14 cellular contexts compared by ENCODE assay signal in genomic region chr2:237661799-237662328, GRCh38. TPM values are rescaled to one million over a fixed set of nuclear protein-coding genes. Genes with fewer than 3 reads are reported as not detected.
DNase-seq lines count a peak whose midpoint lies in the region; ATAC-seq, FAIRE-seq and TF ChIP-seq lines count a peak whose summit lies in the region.
"Had no signal": no experiment of that assay in that cellular context is flagged by ENCODE, and none has a peak within 500 bp of the region (broad histone marks: within the 10 kb centered on the region; RNA-seq: fewer than 3 reads in every experiment).

No MANE protein-coding gene starts in this region.

- CTCF ChIA-PET in PC-9 (lab: Charles Lee): interaction anchor here (0.6 kb wide), 1 partner anchor 149 kb away, joined by 4 read pairs; no protein-coding TSS in a partner anchor
- CTCF ChIA-PET in activated CD4-positive, alpha-beta memory T cell treated with anti-CD3 and anti-CD28 coated beads, Interleukin-2, amount 10 ng/mL, durations not matched to agents 7 days and 5 days (lab: Charles Lee): no interaction called here

- 94% methylated on average over 11 of the region's 11 CpGs for WGBS in smooth muscle cell (ENCODE audit: low lambda C conversion rate)

- no peaks in the 10 kb centered on the region for H3K9me1 ChIP-seq in keratinocyte (ENCODE audit: control insufficient read depth, extremely low read depth, insufficient read depth, low read length)

- H2AFZ ChIP-seq in PC-9 (no peak overlapping the region), keratinocyte (ENCODE audit: control insufficient read depth, low read length) (no peak overlapping the region), smooth muscle cell (ENCODE audit: low read depth) (no peak overlapping the region)

- intact Hi-C loops in PC-9 (cut with micrococcal nuclease; ENCODE audit: unreplicated experiment): loop anchor here (1.0 to 5.0 kb wide), 4 partner anchors 35 to 150 kb away; partner anchors contain the start of gene RAB17

- H4K20me1 ChIP-seq in BLaER1 treated with 17β-estradiol and CSF1 and Interleukin-3, amounts not matched to agents 10 nM and 100 nM: peaks cover 0 to 21% (median 6%) of the 10 kb centered on the region in 11 experiments; a peak in 7 of 22 replicates
- H4K20me1 ChIP-seq in PC-9 (ENCODE audit: insufficient read depth) (no peaks in the 10 kb centered on the region), keratinocyte (ENCODE audit: control insufficient read depth, extremely low read depth, insufficient read depth, low read length) (no peaks in the 10 kb centered on the region), smooth muscle cell (ENCODE audit: low read depth) (no peaks in the 10 kb centered on the region)

- H3K27ac ChIP-seq in BLaER1 treated with 17β-estradiol and CSF1 and Interleukin-3, amounts not matched to agents 10 nM and 100 nM: peak overlapping the region in 6 of 11 experiments; percentile 2 to 71 (median 51); a peak in 4 of 22 replicates
- H3K27ac ChIP-seq in PC-9 (no peak overlapping the region), keratinocyte (ENCODE audit: control insufficient read depth, insufficient read depth, low read length) (no peak overlapping the region), smooth muscle cell (ENCODE audit: low read depth) (no peak overlapping the region)

- H3K27ac Mint-ChIP-seq in activated CD4-positive, alpha-beta memory T cell treated with anti-CD3 and anti-CD28 coated beads, Interleukin-2, amount 10 ng/mL, durations not matched to agents 7 days and 5 days: no peak overlapping the region
- no peak overlapping the region for H3K27ac Mint-ChIP-seq in T-helper 2 cell treated with Interferon-gamma antibody and Interleukin-4, amounts not matched to agents 5 μg/mL and 100 μg/mL, for 36 hours

- H3K9me3 Mint-ChIP-seq in activated CD4-positive, alpha-beta memory T cell treated with anti-CD3 and anti-CD28 coated beads, Interleukin-2, amount 10 ng/mL, durations not matched to agents 7 days and 5 days: no peaks in the 10 kb centered on the region
- peaks cover 4% of the 10 kb centered on the region for H3K9me3 Mint-ChIP-seq in T-helper 2 cell treated with Interferon-gamma antibody and Interleukin-4, amounts not matched to agents 5 μg/mL and 100 μg/mL, for 36 hours

- peak overlapping the region in 2 of 11 experiments; percentile 2 to 46; a peak in 2 of 22 replicates for H3K9ac ChIP-seq in BLaER1 treated with 17β-estradiol and CSF1 and Interleukin-3, amounts not matched to agents 10 nM and 100 nM
- H3K9ac ChIP-seq in keratinocyte (ENCODE audit: control insufficient read depth, extremely low read depth, insufficient read depth, low read length) (no peak overlapping the region), smooth muscle cell (ENCODE audit: low read depth) (peak overlapping the region; percentile 8)

- dilution Hi-C loops in keratinocyte (cut with MboI; ENCODE audit: extremely low pct_ligation_motif_present, low sequenced_read_pairs): no loop called here

- peaks cover 48 to 74% (median 62%) of the 10 kb centered on the region in 10 experiments for H3K4me1 ChIP-seq in BLaER1 treated with 17β-estradiol and CSF1 and Interleukin-3, amounts not matched to agents 10 nM and 100 nM
- H3K4me1 ChIP-seq in PC-9 (replicated peaks; ENCODE audit: insufficient read depth): peaks cover 46% of the 10 kb centered on the region
- peaks cover 15% of the 10 kb centered on the region for H3K4me1 ChIP-seq in keratinocyte (ENCODE audit: control insufficient read depth, extremely low read depth, insufficient read depth, low read length)
- H3K4me1 ChIP-seq in smooth muscle cell (ENCODE audit: low read depth): peaks cover 7% of the 10 kb centered on the region

- no peaks in the 10 kb centered on the region for H3K27me3 ChIP-seq in BLaER1 treated with 17β-estradiol and CSF1 and Interleukin-3, amounts not matched to agents 10 nM and 100 nM
- H3K27me3 ChIP-seq in PC-9 (ENCODE audit: insufficient read depth, low read depth) (no peaks in the 10 kb centered on the region), keratinocyte (ENCODE audit: control insufficient read depth, extremely low read depth, insufficient read depth, low read length) (peaks cover 5% of the 10 kb centered on the region), smooth muscle cell (ENCODE audit: low read depth) (no peaks in the 10 kb centered on the region)

- no peak overlapping the region for H3K4me3 ChIP-seq in BLaER1 treated with 17β-estradiol and CSF1 and Interleukin-3, amounts not matched to agents 10 nM and 100 nM
- H3K4me3 ChIP-seq in PC-9 (no peak overlapping the region; the same call in 1 of the 2 replicates), keratinocyte (ENCODE audit: control insufficient read depth in 2 of 3, extremely low read depth in 1 of 3, insufficient read depth in 2 of 3, low read depth in 1 of 3, low read length in 3 of 3) (no peak overlapping the region), smooth muscle cell (no peak overlapping the region)
- H3K4me3 ChIP-seq: HAP-1 had no signal

- H3K9me3 ChIP-seq in BLaER1 treated with 17β-estradiol and CSF1 and Interleukin-3, amounts not matched to agents 10 nM and 100 nM (replicated peaks in 1 of 11): peaks cover 8 to 19% (median 12%) of the 10 kb centered on the region in 11 experiments
- peaks cover 11% of the 10 kb centered on the region for H3K9me3 ChIP-seq in PC-9 (ENCODE audit: insufficient read depth, low read depth)
- no peaks in the 10 kb centered on the region for H3K9me3 ChIP-seq in keratinocyte (ENCODE audit: control insufficient read depth, low read depth, low read length)
- H3K9me3 ChIP-seq in smooth muscle cell (replicated peaks; ENCODE audit: low read depth): no peaks in the 10 kb centered on the region
- H3K9me3 ChIP-seq: HAP-1 had no signal

- ATAC-seq in GM19455 (IDR thresholded peaks at IDR 0.05; ENCODE audit: unreplicated experiment): no peak
- no peak for ATAC-seq in GM21723 (IDR thresholded peaks at IDR 0.05; ENCODE audit: unreplicated experiment)

- H3K27me3 Mint-ChIP-seq in activated CD4-positive, alpha-beta memory T cell treated with anti-CD3 and anti-CD28 coated beads, Interleukin-2, amount 10 ng/mL, durations not matched to agents 7 days and 5 days: peaks cover 46% of the 10 kb centered on the region
- peaks cover 42% of the 10 kb centered on the region for H3K27me3 Mint-ChIP-seq in T-helper 2 cell treated with Interferon-gamma antibody and Interleukin-4, amounts not matched to agents 5 μg/mL and 100 μg/mL, for 36 hours (ENCODE audit: low read depth)

- peaks cover 11% of the 10 kb centered on the region for H3K4me1 Mint-ChIP-seq in activated CD4-positive, alpha-beta memory T cell treated with anti-CD3 and anti-CD28 coated beads, Interleukin-2, amount 10 ng/mL, durations not matched to agents 7 days and 5 days
- peaks cover 6% of the 10 kb centered on the region for H3K4me1 Mint-ChIP-seq in T-helper 2 cell treated with Interferon-gamma antibody and Interleukin-4, amounts not matched to agents 5 μg/mL and 100 μg/mL, for 36 hours (ENCODE audit: low read depth)

- DNase-seq in PC-9 (no peak), keratinocyte (ENCODE audit: low read depth, low spot score) (no peak), smooth muscle cell (lab: John Stamatoyannopoulos, UW; ENCODE audit: unreplicated experiment) (no peak)
- DNase-seq in activated CD4-positive, alpha-beta memory T cell treated with anti-CD3 and anti-CD28 coated beads, Interleukin-2, amount 10 ng/mL, durations not matched to agents 7 days and 5 days: no peak
- no peak for DNase-seq in T-helper 2 cell treated with Interferon-gamma antibody and Interleukin-4, amounts not matched to agents 5 μg/mL and 100 μg/mL, for 36 hours (ENCODE audit: low spot score)
- DNase-seq: activated CD4-positive, CD25-positive, alpha-beta regulatory T cell treated with anti-CD3 and anti-CD28 coated beads, Interleukin-2, amount 50 U/mL, for 72 hours; activated gamma-delta T cell; GDM1 had no signal

- no peaks in the 10 kb centered on the region for H3K79me2 ChIP-seq in PC-9 (ENCODE audit: low read depth)
- no peaks in the 10 kb centered on the region for H3K79me2 ChIP-seq in keratinocyte (ENCODE audit: control insufficient read depth, insufficient read depth, low read length)
- peaks cover 6% of the 10 kb centered on the region for H3K79me2 ChIP-seq in smooth muscle cell (ENCODE audit: low read depth)

- H3K36me3 ChIP-seq in BLaER1 treated with 17β-estradiol and CSF1 and Interleukin-3, amounts not matched to agents 10 nM and 100 nM: peaks cover 0 to 12% (median 6%) of the 10 kb centered on the region in 11 experiments; a peak in 15 of 22 replicates
- H3K36me3 ChIP-seq in PC-9 (ENCODE audit: low read depth) (no peaks in the 10 kb centered on the region), keratinocyte (ENCODE audit: control insufficient read depth in 2 of 2, extremely low read depth in 1 of 2, insufficient read depth in 2 of 2, low read length in 2 of 2) (no peaks in the 10 kb centered on the region), smooth muscle cell (ENCODE audit: low read depth) (peaks cover 3% of the 10 kb centered on the region)
- H3K36me3 ChIP-seq: HAP-1 had no signal

- no TSS peak for BruUV-seq in PC-9 (replicated peaks; lab: Mats Ljungman, UMichigan)

- no peak for FAIRE-seq in keratinocyte (lab: Jason Lieb, UNC)
- FAIRE-seq: small intestine had no signal

- POLR2A ChIA-PET in PC-9 (lab: Charles Lee; ENCODE audit: unreplicated experiment): interaction anchor here (0.6 to 1.2 kb wide), 2 partner anchors 25 to 540 kb away, joined by 3 to 4 read pairs; no protein-coding TSS in a partner anchor
- POLR2A ChIA-PET in activated CD4-positive, alpha-beta memory T cell treated with anti-CD3 and anti-CD28 coated beads, Interleukin-2, amount 10 ng/mL, durations not matched to agents 7 days and 5 days (lab: Charles Lee): no interaction called here

- H3F3A ChIP-seq in PC-9 (ENCODE audit: insufficient read depth, low read depth) (peaks cover 36% of the 10 kb centered on the region), smooth muscle cell (ENCODE audit: low read depth) (no peaks in the 10 kb centered on the region)

- H3K9me2 ChIP-seq in PC-9 (ENCODE audit: insufficient read depth): no peaks in the 10 kb centered on the region

- peak overlapping the region; percentile 60 to 82 (median 76) for H3K4me2 ChIP-seq in BLaER1 treated with 17β-estradiol and CSF1 and Interleukin-3, amounts not matched to agents 10 nM and 100 nM
- peak overlapping the region; percentile 65 for H3K4me2 ChIP-seq in PC-9
- H3K4me2 ChIP-seq in keratinocyte (ENCODE audit: control insufficient read depth, extremely low read depth, insufficient read depth, low read depth, low read length): peak overlapping the region; percentile 65
- no peak overlapping the region for H3K4me2 ChIP-seq in smooth muscle cell

- H3K36me3 Mint-ChIP-seq in activated CD4-positive, alpha-beta memory T cell treated with anti-CD3 and anti-CD28 coated beads, Interleukin-2, amount 10 ng/mL, durations not matched to agents 7 days and 5 days (ENCODE audit: low read depth): no peaks in the 10 kb centered on the region
- no peaks in the 10 kb centered on the region for H3K36me3 Mint-ChIP-seq in T-helper 2 cell treated with Interferon-gamma antibody and Interleukin-4, amounts not matched to agents 5 μg/mL and 100 μg/mL, for 36 hours (ENCODE audit: low read depth)

- H3K4me3 Mint-ChIP-seq in activated CD4-positive, alpha-beta memory T cell treated with anti-CD3 and anti-CD28 coated beads, Interleukin-2, amount 10 ng/mL, durations not matched to agents 7 days and 5 days: no peak overlapping the region
- H3K4me3 Mint-ChIP-seq in T-helper 2 cell treated with Interferon-gamma antibody and Interleukin-4, amounts not matched to agents 5 μg/mL and 100 μg/mL, for 36 hours: no peak overlapping the region
- H3K4me3 Mint-ChIP-seq: T-helper 17 cell had no signal

- TF ChIP-seq CTCF in PC-9 (conservative IDR thresholded peaks at IDR 0.05): no peak
- TF ChIP-seq CTCF in keratinocyte (optimal IDR thresholded peaks at IDR 0.05 in 1 of 3, IDR thresholded peaks at IDR 0.05 in 1 of 3, conservative IDR thresholded peaks at IDR 0.05 in 1 of 3; ENCODE audit: extremely low read depth in 1 of 3, insufficient read depth in 2 of 3, low read length in 3 of 3): no peak
- no peak for TF ChIP-seq CTCF in smooth muscle cell (IDR thresholded peaks at IDR 0.05; ENCODE audit: borderline replicate concordance, insufficient read depth, poor library complexity, severe bottlenecking)

RNA-seq across cellular contexts. Expression of gene LRRFIP1, which starts 34.5 kb away (rescaled TPM):
- total RNA-seq in PC-9 (2021) (221 and 238 TPM in 2 replicates), smooth muscle cell (36.2 and 49.5 TPM in 2 replicates)
- polyA plus RNA-seq in keratinocyte (69.7 to 115 TPM (median 112 TPM) in 3 replicates), smooth muscle cell (65.1 and 82.7 TPM in 2 replicates)
- 305 TPM for polyA plus RNA-seq in keratinocyte (2011; ENCODE audit: low read depth)
- polyA plus RNA-seq in keratinocyte (2011; cell fraction: cytosol; rRNA removed): 67.2 and 85.7 TPM in 2 replicates
- polyA plus RNA-seq in keratinocyte (2011; cell fraction: nucleus; rRNA removed): 110 and 143 TPM in 2 replicates
- polyA plus RNA-seq in keratinocyte (2012; ENCODE audit: low replicate concordance): 74.2 and 112 TPM in 2 replicates
- 31.8 to 118 TPM (median 45.0 TPM) in 3 replicates for polyA minus RNA-seq in keratinocyte
- polyA minus RNA-seq in keratinocyte (2011; cell fraction: cytosol; rRNA and poly(A)+ RNA removed): 40.3 TPM
- polyA minus RNA-seq in keratinocyte (2011; cell fraction: nucleus; rRNA and poly(A)+ RNA removed): 62.3 and 149 TPM in 2 replicates
- 100 to 1,000 TPM; 242 to 248 TPM for total RNA-seq in activated CD4-positive, alpha-beta memory T cell treated with anti-CD3 and anti-CD28 coated beads, Interleukin-2, amount 10 ng/mL, durations not matched to agents 7 days and 5 days

Comparison
In these comparisons a context has a peak if more than half of its experiments do, and no peak if none do; other contexts are left out.
1. H3K27ac ChIP-seq: peak in BLaER1 treated with 17β-estradiol and CSF1 and Interleukin-3, amounts not matched to agents 10 nM and 100 nM (6 of 11); none in PC-9 (single experiment), keratinocyte (single experiment) and smooth muscle cell (single experiment).